ENCODE assay signal across 10 cellular contexts in genomic region chr9:127853312-127854168, GRCh38. TPM values are rescaled to one million over a fixed set of nuclear protein-coding genes. Genes with fewer than 3 reads are reported as not detected.
DNase-seq lines count a peak whose midpoint lies in the region; ATAC-seq and TF ChIP-seq lines count a peak whose summit lies in the region.
"Had no signal": no experiment of that assay in that cellular context is flagged by ENCODE, and none has a peak within 500 bp of the region (broad histone marks: within the 10 kb centered on the region; RNA-seq: fewer than 3 reads in every experiment).

No MANE protein-coding gene starts in this region.

- no peak for TF ChIP-seq POLR2A in IMR-90 (IDR thresholded peaks at IDR 0.05; ENCODE audit: low read depth, low read length)

- H3K9me3 ChIP-seq in IMR-90 (ENCODE audit: control insufficient read depth, insufficient read depth, low read length) = peaks cover 10% of the 10 kb centered on the region
- H3K9me3 ChIP-seq in adipocyte (ENCODE audit: control insufficient read depth, low read length) = peaks cover 10% of the 10 kb centered on the region

- H3K4me1 ChIP-seq in IMR-90 (ENCODE audit: control insufficient read depth, insufficient read depth, low read length) = peaks cover 11% of the 10 kb centered on the region
- H3K4me1 ChIP-seq in adipocyte (ENCODE audit: control insufficient read depth, insufficient read depth, low read length) = peaks cover 54% of the 10 kb centered on the region

- H4K20me1 ChIP-seq in IMR-90 (ENCODE audit: insufficient read depth, low read length) = 0 out of 2 replicates have a peak, but pooled peaks cover 3% of the 10 kb centered on the region

- H4K5ac ChIP-seq in IMR-90 (ENCODE audit: low read depth, low read length) = peak overlapping the region; percentile 29

- peak overlapping the region; percentile 89 for H3K56ac ChIP-seq in IMR-90 (ENCODE audit: extremely low read depth, insufficient read depth, low read length)

- H2BK5ac ChIP-seq in IMR-90 (ENCODE audit: low read depth, low read length, poor library complexity, severe bottlenecking) = peak overlapping the region; percentile 66

- peak overlapping the region; percentile 93 for H3K23ac ChIP-seq in IMR-90 (ENCODE audit: low read depth, low read length)

- CTCF ChIA-PET in IMR-90 (lab: Yijun Ruan, JAX) = interaction anchor here (1.5 kb wide), 1 partner anchor 119 kb away, joined by 4 read pairs; the partner anchor contains the start of gene TOR2A

- peak overlapping the region; percentile 91 for H2AFZ ChIP-seq in IMR-90 (replicated peaks; ENCODE audit: low read length, poor library complexity)

- H3K4me3 Mint-ChIP-seq in immature natural killer cell = peak overlapping the region; percentile 86 to 92 (median 89)
- H3K4me3 Mint-ChIP-seq in stimulated activated naive CD8-positive, alpha-beta T cell treated with anti-CD3 and anti-CD28 coated beads, Interleukin-15, Interleukin-2, amounts not matched to agents 100 ng/mL and 50 ng/mL, for 24 hours = peak overlapping the region; percentile 87
- no peak overlapping the region for H3K4me3 Mint-ChIP-seq in glutamatergic neuron (ENCODE audit: unreplicated experiment)

- peak overlapping the region; percentile 83 to 95; a peak in 3 of 4 replicates for H4K8ac ChIP-seq in IMR-90 (ENCODE audit: low read depth in 2 of 2, low read length in 2 of 2)

- H3K36me3 Mint-ChIP-seq in immature natural killer cell (peaks cover 7 to 20% (median 8%) of the 10 kb centered on the region in 3 donors), glutamatergic neuron (ENCODE audit: unreplicated experiment) (peaks cover 11% of the 10 kb centered on the region)
- peaks cover 34% of the 10 kb centered on the region for H3K36me3 Mint-ChIP-seq in stimulated activated naive CD8-positive, alpha-beta T cell treated with anti-CD3 and anti-CD28 coated beads, Interleukin-15, Interleukin-2, amounts not matched to agents 100 ng/mL and 50 ng/mL, for 24 hours (ENCODE audit: low read depth)

- TF ChIP-seq RAD21 in IMR-90 (IDR thresholded peaks at IDR 0.05; ENCODE audit: low read length) = no peak

- H3K4me3 ChIP-seq in IMR-90 (ENCODE audit: insufficient read depth, low read depth, low read length) (peak overlapping the region; percentile 56), adipocyte (ENCODE audit: low read length) (peak overlapping the region; percentile 96)

- H3K4me2 ChIP-seq in IMR-90 (ENCODE audit: low read depth, low read length) = peak overlapping the region; percentile 83

- H2BK15ac ChIP-seq in IMR-90 (ENCODE audit: low read depth, low read length) = no peak overlapping the region; the same call in 2 of the 3 replicates

- H3K27me3 ChIP-seq in IMR-90 (ENCODE audit: control insufficient read depth, insufficient read depth, low read length) = no peaks in the 10 kb centered on the region
- H3K27me3 ChIP-seq in adipocyte (replicated peaks; ENCODE audit: control insufficient read depth, insufficient read depth, low read length) = no peaks in the 10 kb centered on the region

- BruUV-seq in IMR-90 (replicated peaks; lab: Mats Ljungman, UMichigan) = no TSS peak

- H3K14ac ChIP-seq in IMR-90 (replicated peaks; ENCODE audit: low read depth, low read length) = peak overlapping the region; percentile 93

- DNase-seq in IMR-90 (no peak), adipocyte (ENCODE audit: low read depth) (peak; percentile 75), immature natural killer cell (peak in 1 of 3 donors; percentile 17), glutamatergic neuron (no peak), OCI-M1 (lab: John Stamatoyannopoulos, UW) (no peak)
- DNase-seq: effector CD8-positive, alpha-beta T cell; NCI-H446 treated with DMSO at 0.1 percent for 48 hours had no signal

- peak overlapping the region; percentile 88 to 95 (median 93) for H3K27ac Mint-ChIP-seq in immature natural killer cell
- H3K27ac Mint-ChIP-seq in stimulated activated naive CD8-positive, alpha-beta T cell treated with anti-CD3 and anti-CD28 coated beads, Interleukin-15, Interleukin-2, amounts not matched to agents 100 ng/mL and 50 ng/mL, for 24 hours = peak overlapping the region; percentile 85
- no peak overlapping the region for H3K27ac Mint-ChIP-seq in glutamatergic neuron (ENCODE audit: unreplicated experiment)

- H2AK5ac ChIP-seq in IMR-90 (ENCODE audit: low read depth, low read length) = peak overlapping the region; percentile 85

- intact Hi-C loops in IMR-90 (cut with micrococcal nuclease) = loop anchor here (5.0 kb wide), 1 partner anchor 51 kb away; the partner anchor contains the start of gene FPGS

- H3K36me3 ChIP-seq in IMR-90 (ENCODE audit: control insufficient read depth, insufficient read depth, low read length) (peaks cover 21% of the 10 kb centered on the region), adipocyte (ENCODE audit: control insufficient read depth, insufficient read depth, low read length, severe bottlenecking) (peaks cover 36% of the 10 kb centered on the region)

- H3K27ac ChIP-seq in IMR-90 (ENCODE audit: insufficient read depth, low read length) = peak overlapping the region; percentile 87

- H4K91ac ChIP-seq in IMR-90 (ENCODE audit: insufficient read depth, low read depth, low read length) = peak overlapping the region; percentile 53

- TF ChIP-seq CTCF in IMR-90 (conservative IDR thresholded peaks at IDR 0.05; ENCODE audit: low read depth, low read length) (no peak), glutamatergic neuron (IDR thresholded peaks at IDR 0.05; ENCODE audit: partially characterized antibody, unreplicated experiment) (no peak)

- in situ Hi-C loops in IMR-90 (cut with MboI; ENCODE audit: low sequenced_read_pairs) = no loop called here

- dilution Hi-C loops in IMR-90 (cut with HindIII; ENCODE audit: low sequenced_read_pairs, unreplicated experiment) = no loop called here

- peak overlapping the region; percentile 11; the same call in 1 of the 2 replicates for H3K18ac ChIP-seq in IMR-90 (ENCODE audit: low read depth, low read length)

- H3K9me3 Mint-ChIP-seq in immature natural killer cell (peaks cover 2 to 12% (median 8%) of the 10 kb centered on the region in 6 donors), glutamatergic neuron (ENCODE audit: unreplicated experiment) (peaks cover 8% of the 10 kb centered on the region)
- peaks cover 13% of the 10 kb centered on the region for H3K9me3 Mint-ChIP-seq in stimulated activated naive CD8-positive, alpha-beta T cell treated with anti-CD3 and anti-CD28 coated beads, Interleukin-15, Interleukin-2, amounts not matched to agents 100 ng/mL and 50 ng/mL, for 24 hours

- H2BK120ac ChIP-seq in IMR-90 (ENCODE audit: low read depth, low read length) = peak overlapping the region; percentile 66

- ATAC-seq in IMR-90 (ENCODE audit: low read depth) (peak; percentile 59), HG03196 (IDR thresholded peaks at IDR 0.05; ENCODE audit: unreplicated experiment) (no peak), GM21360 (IDR thresholded peaks at IDR 0.05; ENCODE audit: unreplicated experiment) (no peak)

- H3K9me1 ChIP-seq in IMR-90 (ENCODE audit: insufficient read depth, low read length) = peaks cover 12% of the 10 kb centered on the region

- H3K4ac ChIP-seq in IMR-90 (ENCODE audit: low read depth, low read length) = peak overlapping the region; percentile 73

- peaks cover 45 to 49% of the 10 kb centered on the region in 2 donors for H3K4me1 Mint-ChIP-seq in immature natural killer cell
- H3K4me1 Mint-ChIP-seq in stimulated activated naive CD8-positive, alpha-beta T cell treated with anti-CD3 and anti-CD28 coated beads, Interleukin-15, Interleukin-2, amounts not matched to agents 100 ng/mL and 50 ng/mL, for 24 hours (ENCODE audit: low read depth) = peaks cover 42% of the 10 kb centered on the region
- H3K4me1 Mint-ChIP-seq in glutamatergic neuron (ENCODE audit: low read depth, unreplicated experiment) = peaks cover 3% of the 10 kb centered on the region

- no CpG with 5 or more reads among the region's 13 CpGs for WGBS in IMR-90 (ENCODE audit: extremely low coverage in 2 of 2, insufficient read length in 1 of 2), 2 experiments

- peaks cover 13 to 54% of the 10 kb centered on the region in 2 experiments; a peak in 3 of 4 replicates for H3K79me1 ChIP-seq in IMR-90 (ENCODE audit: low read depth in 1 of 2, low read length in 2 of 2)

- POLR2A ChIA-PET in IMR-90 (lab: Charles Lee; ENCODE audit: unreplicated experiment) = interaction anchor here (0.6 kb wide), 2 partner anchors 57 to 403 kb away, joined by 3 read pairs; partner anchors contain the start of gene RPL12

- no peak overlapping the region for H2BK20ac ChIP-seq in IMR-90 (ENCODE audit: low read depth, low read length)

- peak overlapping the region; percentile 99 for H2AK9ac ChIP-seq in IMR-90 (replicated peaks; ENCODE audit: low read depth, low read length, poor library complexity)

- H3K27me3 Mint-ChIP-seq in immature natural killer cell (ENCODE audit: low read depth in 3 of 3) (peaks cover 0 to 1% (median 0%) of the 10 kb centered on the region in 3 donors), glutamatergic neuron (ENCODE audit: unreplicated experiment) (no peaks in the 10 kb centered on the region)
- H3K27me3 Mint-ChIP-seq in stimulated activated naive CD8-positive, alpha-beta T cell treated with anti-CD3 and anti-CD28 coated beads, Interleukin-15, Interleukin-2, amounts not matched to agents 100 ng/mL and 50 ng/mL, for 24 hours = no peaks in the 10 kb centered on the region

- H3K9ac ChIP-seq in IMR-90 (ENCODE audit: low read depth, low read length) (peak overlapping the region; percentile 80), adipocyte (ENCODE audit: low read length) (peak overlapping the region; percentile 99)

RNA-seq across cellular contexts. Expression of gene ENG, which starts 0.9 kb away (rescaled TPM):
- total RNA-seq in IMR-90 (2012; rRNA removed) = 3.6 and 4.2 TPM in 2 replicates
- 73.9 and 83.3 TPM in 2 replicates for polyA plus RNA-seq in IMR-90 (2012; rRNA removed)
- 39.1 and 101 TPM in 2 replicates for polyA plus RNA-seq in IMR-90 (2012; cell fraction: cytosol; rRNA removed)
- polyA plus RNA-seq in IMR-90 (2012; cell fraction: nucleus; rRNA removed; ENCODE audit: low replicate concordance) = 36.4 and 102 TPM in 2 replicates
- 10 to 100 TPM in 1 of 3 donors, 1 to 10 TPM in 2; 7.2 to 12.1 (median 8.6) TPM for polyA plus RNA-seq in immature natural killer cell
- total RNA-seq in glutamatergic neuron (ENCODE audit: unreplicated experiment) = not detected

RNA-seq across cellular contexts. Expression of gene AK1, which starts 23.9 kb away (rescaled TPM):
- total RNA-seq in IMR-90 (2012; rRNA removed) (44.8 and 51.4 TPM in 2 replicates), glutamatergic neuron (ENCODE audit: unreplicated experiment) (121 TPM)
- polyA plus RNA-seq in IMR-90 (2012; rRNA removed) (119 and 126 TPM in 2 replicates), immature natural killer cell (1 to 10 TPM in 1 of 3 donors, under 1 TPM in 1, not detected in 1; 0.12 to 1.0 TPM)
- 146 and 387 TPM in 2 replicates for polyA plus RNA-seq in IMR-90 (2012; cell fraction: cytosol; rRNA removed)
- polyA plus RNA-seq in IMR-90 (2012; cell fraction: nucleus; rRNA removed; ENCODE audit: low replicate concordance) = 158 and 207 TPM in 2 replicates

RNA-seq across cellular contexts. Expression of gene ST6GALNAC6, which starts 45.9 kb away (rescaled TPM):
- total RNA-seq in IMR-90 (2012; rRNA removed) (35.3 and 35.7 TPM in 2 replicates), glutamatergic neuron (ENCODE audit: unreplicated experiment) (26.1 TPM)
- polyA plus RNA-seq in IMR-90 (2012; rRNA removed) (47.6 and 48.6 TPM in 2 replicates), immature natural killer cell (10 to 100 TPM; 84.0 to 97.8 (median 94.1) TPM)
- 41.6 and 60.0 TPM in 2 replicates for polyA plus RNA-seq in IMR-90 (2012; cell fraction: cytosol; rRNA removed)
- polyA plus RNA-seq in IMR-90 (2012; cell fraction: nucleus; rRNA removed; ENCODE audit: low replicate concordance) = 105 and 190 TPM in 2 replicates

RNA-seq across cellular contexts. Expression of gene FPGS, which starts 50.9 kb away (rescaled TPM):
- total RNA-seq in IMR-90 (2012; rRNA removed) (43.9 and 45.5 TPM in 2 replicates), glutamatergic neuron (ENCODE audit: unreplicated experiment) (44.2 TPM)
- polyA plus RNA-seq in IMR-90 (2012; rRNA removed) (71.5 and 75.7 TPM in 2 replicates), immature natural killer cell (10 to 100 TPM; 77.3 to 97.7 (median 89.1) TPM)
- 39.9 and 56.3 TPM in 2 replicates for polyA plus RNA-seq in IMR-90 (2012; cell fraction: cytosol; rRNA removed)
- polyA plus RNA-seq in IMR-90 (2012; cell fraction: nucleus; rRNA removed; ENCODE audit: low replicate concordance) = 94.7 and 201 TPM in 2 replicates
